In genomic region chr11:28961726-28962125, GRCh38 we compare ENCODE assay signal across 20 cellular contexts.
"Had no signal": no experiment of that assay in that cellular context is flagged by ENCODE, and none has a peak within 500 bp of the region (broad histone marks: within the 10 kb centered on the region; RNA-seq: fewer than 3 reads in every experiment).

No MANE protein-coding gene starts in this region.

- H3K36me3 ChIP-seq: colonic mucosa, heart left ventricle, neutrophil, right lobe of liver, spleen, thoracic aorta, transverse colon had no signal

- ATAC-seq: heart left ventricle; mucosa of descending colon; naive thymus-derived CD8-positive, alpha-beta T cell; psoas muscle; right lobe of liver; stimulated activated memory B cell treated with anti-CD40 and anti-IgM and Interleukin-4, amounts not matched to agents 10 μg/mL and 1 μg/mL and 100 μg/mL, for 72 hours had no signal

- H3K27ac ChIP-seq: colonic mucosa, heart left ventricle, neutrophil, psoas muscle, right lobe of liver, spleen, thoracic aorta, transverse colon had no signal

- H3K4me1 ChIP-seq: colonic mucosa, heart left ventricle, psoas muscle, right lobe of liver, spleen, transverse colon had no signal

- H3K4me3 ChIP-seq: colonic mucosa, heart left ventricle, mucosa of descending colon, psoas muscle, right lobe of liver, spleen, thoracic aorta, transverse colon had no signal

- H3K9me3 ChIP-seq: colonic mucosa, mucosa of descending colon, neutrophil, psoas muscle, right lobe of liver, thoracic aorta, transverse colon had no signal

- H3K27me3 ChIP-seq: colonic mucosa, heart left ventricle, neutrophil, right lobe of liver, spleen, transverse colon had no signal

- DNase-seq: colonic mucosa; dermis blood vessel endothelial cell; erythroblast; heart left ventricle; hippocampal formation; kidney glomerular epithelial cell; mucosa of descending colon; naive thymus-derived CD8-positive, alpha-beta T cell; psoas muscle; retina; right lobe of liver; spleen; stimulated activated CD4-positive, alpha-beta T cell treated with anti-CD3 and anti-CD28 coated beads, Interleukin-15, amount 100 ng/mL, for 24 hours; stimulated activated CD4-positive, alpha-beta T cell treated with anti-CD3 and anti-CD28 coated beads, Interleukin-1b, Interleukin-23, amount 100 ng/mL, for 48 hours; stimulated activated CD4-positive, alpha-beta T cell treated with anti-CD3 and anti-CD28 coated beads, Interleukin-4, amount 100 ng/mL, for 24 hours; substantia nigra; transverse colon had no signal
